ENCODE assay signal across 8 cellular contexts in genomic region chrX:100413231-100413630, GRCh38. TPM values are rescaled to one million over a fixed set of nuclear protein-coding genes. Genes with fewer than 3 reads are reported as not detected.
DNase-seq lines count a peak whose midpoint lies in the region; ATAC-seq, FAIRE-seq and TF ChIP-seq lines count a peak whose summit lies in the region.

No MANE protein-coding gene starts in this region.

- H3K4me1 ChIP-seq in tibial artery: peaks cover 0 to 33% (median 14%) of the 10 kb centered on the region in 4 donors

- no peaks in the 10 kb centered on the region for H3K36me3 Mint-ChIP-seq in CD14-positive monocyte

- peaks cover 54 to 71% (median 58%) of the 10 kb centered on the region in 3 donors for H3K27me3 Mint-ChIP-seq in CD14-positive monocyte (ENCODE audit: low read depth in 3 of 3)

- FAIRE-seq in islet of Langerhans (lab: Jason Lieb, UNC): peak; percentile 62

- peak overlapping the region in 1 of 2 donors; percentile 68 for H3K4me3 Mint-ChIP-seq in CD14-positive monocyte

- no peak overlapping the region for H3K27ac ChIP-seq in tibial artery

- no peak overlapping the region for H3K27ac Mint-ChIP-seq in CD14-positive monocyte

- DNase-seq in CD14-positive monocyte (ENCODE audit: low spot score) (no peak), NCI-H460 (ENCODE audit: extremely low read depth, low read depth) (peak; percentile 53), astrocyte of the hippocampus (ENCODE audit: low read depth, low spot score) (peak; percentile 69), tibial artery (peak in 1 of 2 donors; percentile 43), posterior vena cava (ENCODE audit: low spot score) (no peak)

- peaks cover 3% of the 10 kb centered on the region for H3K4me1 Mint-ChIP-seq in CD14-positive monocyte

- H3K4me3 ChIP-seq in tibial artery: no peak overlapping the region

- TF ChIP-seq CTCF in CD14-positive monocyte (IDR thresholded peaks at IDR 0.05): peak; percentile 36
- TF ChIP-seq CTCF in tibial artery (IDR thresholded peaks at IDR 0.05): peak; percentile 35 to 39

- H3K27me3 ChIP-seq in tibial artery: peaks cover 0 to 19% of the 10 kb centered on the region in 2 donors

- intact Hi-C loops in CD14-positive monocyte (cut with micrococcal nuclease): no loop called here
- intact Hi-C loops in tibial artery (cut with DNase I; ENCODE audit: low total_unique reads): no loop called here
- intact Hi-C loops in posterior vena cava (cut with DNase I): no loop called here

- ATAC-seq in GM18499 (IDR thresholded peaks at IDR 0.05; ENCODE audit: insufficient read depth, unreplicated experiment) (peak; percentile 73), HG03097 (IDR thresholded peaks at IDR 0.05; ENCODE audit: low FRiP score, unreplicated experiment) (peak; percentile 79)

- peaks cover 0 to 26% (median 11%) of the 10 kb centered on the region in 7 donors for H3K9me3 Mint-ChIP-seq in CD14-positive monocyte

- H3K9me3 ChIP-seq in tibial artery: no peaks in the 10 kb centered on the region

- no peaks in the 10 kb centered on the region for H3K36me3 ChIP-seq in tibial artery

RNA-seq across cellular contexts. Expression of gene PCDH19, which starts 3.2 kb away (rescaled TPM):
- not detected for polyA plus RNA-seq in CD14-positive monocyte
- total RNA-seq in NCI-H460 (2014; rRNA removed; shearing (Covaris generic)): 0.05 and 0.06 TPM in 2 replicates
- polyA plus RNA-seq in NCI-H460 (2014; cell fraction: nucleus; rRNA removed): 0.04 and 0.13 TPM in 2 replicates
- total RNA-seq in posterior vena cava: 1 to 10 TPM in 1 of 2 donors, under 1 TPM in 1; 0.79 to 1.1 TPM

Comparison
In these comparisons a context has a peak if more than half of its experiments do, and no peak if none do; other contexts are left out.
1. DNase-seq: peak in NCI-H460 (single experiment) and astrocyte of the hippocampus (single experiment); none in CD14-positive monocyte (single experiment) and posterior vena cava (single experiment).